In the genomic region with DNA sequence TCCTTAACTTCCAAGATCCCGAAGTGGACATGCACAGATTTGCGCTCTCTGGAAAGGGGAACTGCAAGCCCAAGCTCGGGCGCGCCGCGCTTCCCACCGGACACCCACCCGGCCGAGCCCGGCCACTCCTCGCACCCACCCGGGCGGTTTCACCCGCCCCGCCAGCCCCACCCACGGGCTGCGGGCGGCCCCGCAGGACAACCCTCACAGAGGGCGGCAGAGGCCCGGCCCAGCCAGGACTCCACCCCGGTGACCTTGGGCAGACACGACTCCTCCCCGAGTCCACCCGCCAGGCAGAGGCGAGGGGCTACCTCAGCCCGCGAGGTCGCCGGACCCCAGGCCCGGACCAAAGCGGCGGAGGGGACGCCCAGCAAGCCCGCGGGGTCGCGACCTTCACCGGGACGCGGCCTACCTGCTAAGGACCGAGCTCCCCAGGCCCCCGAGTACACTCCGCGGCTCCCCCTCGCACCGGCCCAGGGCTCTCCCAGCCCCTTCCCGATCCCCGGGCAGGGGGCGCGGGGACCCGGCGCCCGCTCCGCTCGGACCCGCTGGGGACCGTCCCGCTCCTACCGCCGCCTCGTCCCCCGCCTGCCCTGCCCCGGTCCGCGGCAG, we compare ENCODE assay signal across 8 cellular contexts.
DNase-seq lines count a peak whose midpoint lies in the region; ATAC-seq and TF ChIP-seq lines count a peak whose summit lies in the region.
"Not testable (repeated sequence)": the region's sequence is repeated elsewhere in the genome, so short reads cannot be mapped to it uniquely, and the experiment has no call there.

No MANE protein-coding gene starts in this region.

- not testable (repeated sequence) for H3K4me1 ChIP-seq in ACC112 (ENCODE audit: control insufficient read depth, insufficient read depth, low read length, unreplicated experiment); left lung

- not testable (repeated sequence) for H2AFZ ChIP-seq in ACC112 (ENCODE audit: low read length, unreplicated experiment)

- H3K4me3 ChIP-seq in ACC112 (ENCODE audit: low read depth, low read length) (peak overlapping the region; percentile 82), left lung (peak overlapping the region; percentile 53 to 55), retinal pigment epithelial cell (ENCODE audit: low read length) (peak overlapping the region; percentile 38)
- H3K4me3 ChIP-seq in Jurkat, Clone E6-1 (ENCODE audit: low read length), result peak overlapping the region; percentile 65

- ATAC-seq in GM19324 (IDR thresholded peaks at IDR 0.05; ENCODE audit: low FRiP score, unreplicated experiment) (peak; percentile 53), HG02798 (IDR thresholded peaks at IDR 0.05; ENCODE audit: poor library complexity, unreplicated experiment) (peak; percentile 48), left lung (peak; percentile 95)

- H3K27me3 ChIP-seq in ACC112 (ENCODE audit: insufficient read depth, low read length); left lung: not testable (repeated sequence)

- H3K4me3 Mint-ChIP-seq in activated T-cell treated with anti-CD3 and anti-CD28 coated beads, Interleukin-2, amount 50 U/mL, for 24 hours, result peak overlapping the region; percentile 83
- H3K4me3 Mint-ChIP-seq in endothelial cell (ENCODE audit: unreplicated experiment), result peak overlapping the region; percentile 90

- not testable (repeated sequence) for TF ChIP-seq CTCF in endothelial cell (IDR thresholded peaks at IDR 0.05; ENCODE audit: unreplicated experiment); left lung (IDR thresholded peaks at IDR 0.05); retinal pigment epithelial cell (conservative IDR thresholded peaks at IDR 0.05; ENCODE audit: low read depth, low read length)

- H3K27me3 Mint-ChIP-seq in activated T-cell treated with anti-CD3 and anti-CD28 coated beads, Interleukin-2, amount 50 U/mL, for 24 hours; endothelial cell (ENCODE audit: unreplicated experiment): not testable (repeated sequence)

- H3K36me3 Mint-ChIP-seq in activated T-cell treated with anti-CD3 and anti-CD28 coated beads, Interleukin-2, amount 50 U/mL, for 24 hours (ENCODE audit: low read depth); endothelial cell (ENCODE audit: low read depth, unreplicated experiment): not testable (repeated sequence)

- peak overlapping the region; percentile 85 for H3K27ac Mint-ChIP-seq in activated T-cell treated with anti-CD3 and anti-CD28 coated beads, Interleukin-2, amount 50 U/mL, for 24 hours
- H3K27ac Mint-ChIP-seq in endothelial cell (ENCODE audit: unreplicated experiment), result not testable (repeated sequence)

- H3K9me3 Mint-ChIP-seq in activated T-cell treated with anti-CD3 and anti-CD28 coated beads, Interleukin-2, amount 50 U/mL, for 24 hours; endothelial cell (ENCODE audit: unreplicated experiment): not testable (repeated sequence)

- DNase-seq in Jurkat, Clone E6-1 (ENCODE audit: low read depth, low spot score); activated T-cell treated with anti-CD3 and anti-CD28 coated beads, Interleukin-2, amount 50 U/mL, for 24 hours; retinal pigment epithelial cell (ENCODE audit: low read depth): not testable (repeated sequence)
- DNase-seq in endothelial cell (ENCODE audit: low spot score), result peak; percentile 14
- peak; percentile 65 to 84 for DNase-seq in left lung

- H3K27ac ChIP-seq in ACC112 (ENCODE audit: low read depth, low read length), result not testable (repeated sequence)
- peak overlapping the region; percentile 53 to 69 for H3K27ac ChIP-seq in left lung

- intact Hi-C loops in left lung (cut with DNase I), result not testable (repeated sequence)

- H3K36me3 ChIP-seq in ACC112 (ENCODE audit: insufficient read depth, low read length); left lung: not testable (repeated sequence)

- H3K4me1 Mint-ChIP-seq in activated T-cell treated with anti-CD3 and anti-CD28 coated beads, Interleukin-2, amount 50 U/mL, for 24 hours (ENCODE audit: low read depth); endothelial cell (ENCODE audit: unreplicated experiment): not testable (repeated sequence)

- not testable (repeated sequence) for H3K79me2 ChIP-seq in ACC112 (ENCODE audit: control insufficient read depth, insufficient read depth, low read length, unreplicated experiment)

- H3K9me3 ChIP-seq in left lung, result not testable (repeated sequence)
